Comparison of ENCODE assay signal across 1 cellular context in genomic region chr6:129331450-129332138, GRCh38.
TF ChIP-seq lines count a peak whose summit lies in the region.

No MANE protein-coding gene starts in this region.

TF ChIP-seq in HepG2, 621 proteins besides CTCF, POLR2A, EP300 and RAD21 (continued from another document):
- TF ChIP-seq ZHX2 (IDR thresholded peaks at IDR 0.05; ENCODE audit: low read depth) (no peak), ZHX2 (CRISPR knock-in tag; IDR thresholded peaks at IDR 0.05; ENCODE audit: borderline replicate concordance) (no peak), U2AF1 (optimal IDR thresholded peaks at IDR 0.05; ENCODE audit: low read depth, low read length) (no peak), ZNF326 (CRISPR knock-in tag; IDR thresholded peaks at IDR 0.05; ENCODE audit: borderline replicate concordance) (no peak)
